ENCODE assay signal across 19 cellular contexts in genomic region chr2:177483531-177483930, GRCh38.
DNase-seq lines count a peak whose midpoint lies in the region; ATAC-seq, FAIRE-seq and TF ChIP-seq lines count a peak whose summit lies in the region.
"Had no signal": no experiment of that assay in that cellular context is flagged by ENCODE, and none has a peak within 500 bp of the region (broad histone marks: within the 10 kb centered on the region; RNA-seq: fewer than 3 reads in every experiment).

No MANE protein-coding gene starts in this region.

- ATAC-seq in HepG2 (no peak), right lobe of liver (no peak), memory B cell (ENCODE audit: low read depth) (no peak)
- ATAC-seq in activated T-helper 17 cell treated with anti-CD3 and anti-CD28 coated beads, Interleukin-2, amount 50 U/mL, for 72 hours (replicated peaks): no peak
- ATAC-seq: GM23338 had no signal

- H3K4me3 ChIP-seq in HepG2 (replicated peaks in 1 of 3; ENCODE audit: insufficient read depth in 1 of 3, low read depth in 2 of 3, low read length in 3 of 3): no peak overlapping the region
- no peak overlapping the region for H3K4me3 ChIP-seq in right lobe of liver
- no peak overlapping the region for H3K4me3 ChIP-seq in Caco-2 (ENCODE audit: low read depth, low read length)
- H3K4me3 ChIP-seq: GM23338 had no signal

- H3K9me3 ChIP-seq in HepG2 (ENCODE audit: low read length) (no peaks in the 10 kb centered on the region), right lobe of liver (no peaks in the 10 kb centered on the region), Caco-2 (no peaks in the 10 kb centered on the region; the same call in 1 of the 2 replicates)
- H3K9me3 ChIP-seq: BE2C had no signal

- no peak for FAIRE-seq in HepG2 (lab: Jason Lieb, UNC)
- FAIRE-seq: D721Med, GM12892, GM18507, H54 had no signal

- no peak overlapping the region for H3K27ac ChIP-seq in HepG2 (ENCODE audit: extremely low read length, insufficient read depth, low read length)
- H3K27ac ChIP-seq in right lobe of liver: no peak overlapping the region

- BruUV-seq in HepG2 (replicated peaks; lab: Mats Ljungman, UMichigan) (no TSS peak), Caco-2 (replicated peaks; lab: Mats Ljungman, UMichigan) (no TSS peak)

- no peak overlapping the region for H3K4me3 Mint-ChIP-seq in activated T-helper 17 cell treated with anti-CD3 and anti-CD28 coated beads, Interleukin-2, amount 50 U/mL, for 72 hours
- no peak overlapping the region for H3K4me3 Mint-ChIP-seq in memory B cell
- H3K4me3 Mint-ChIP-seq in Caco-2 (ENCODE audit: unreplicated experiment): no peak overlapping the region
- H3K4me3 Mint-ChIP-seq: CD4-positive, CD25-positive, alpha-beta regulatory T cell; CD8-positive, alpha-beta memory T cell; GM23338 had no signal

- no peak for TF ChIP-seq EP300 in HepG2 (IDR thresholded peaks at IDR 0.05; ENCODE audit: low read depth in 2 of 2, low read length in 2 of 2)
- no peak for TF ChIP-seq EP300 in HepG2 (CRISPR knock-in tag; IDR thresholded peaks at IDR 0.05; ENCODE audit: borderline replicate concordance)

- CTCF ChIA-PET in HepG2 (lab: Yijun Ruan, JAX; ENCODE audit: low intra/inter-chr PET ratio, low total read pairs) (no interaction called here), Caco-2 (lab: Charles Lee) (no interaction called here)

- peaks cover 45% of the 10 kb centered on the region for H3K36me3 Mint-ChIP-seq in activated T-helper 17 cell treated with anti-CD3 and anti-CD28 coated beads, Interleukin-2, amount 50 U/mL, for 72 hours (ENCODE audit: low read depth)
- H3K36me3 Mint-ChIP-seq in memory B cell: peaks cover 24% of the 10 kb centered on the region
- peaks cover 42% of the 10 kb centered on the region for H3K36me3 Mint-ChIP-seq in Caco-2 (ENCODE audit: insufficient read depth, unreplicated experiment)

- H3K4me1 ChIP-seq in HepG2 (ENCODE audit: insufficient read depth, low read length): no peaks in the 10 kb centered on the region
- H3K4me1 ChIP-seq in right lobe of liver: no peaks in the 10 kb centered on the region
- no peaks in the 10 kb centered on the region for H3K4me1 ChIP-seq in Caco-2
- H3K4me1 ChIP-seq: BE2C had no signal

- no peak for DNase-seq in HepG2 (ENCODE audit: low spot score)
- no peak for DNase-seq in right lobe of liver
- DNase-seq in memory B cell (ENCODE audit: low spot score in 2 of 2): no peak
- no peak for DNase-seq in NCI-H1048 (lab: John Stamatoyannopoulos, UW)
- no peak for DNase-seq in iPS-NIHi11 (ENCODE audit: low spot score)
- no peak for DNase-seq in Caco-2
- DNase-seq: ACHN; BE2C; C1 segment of cervical spinal cord; CD4-positive, CD25-positive, alpha-beta regulatory T cell; CD8-positive, alpha-beta memory T cell; COR-L47; HCEC 1CT had no signal

- TF ChIP-seq CTCF in HepG2 (CRISPR knock-in tag; IDR thresholded peaks at IDR 0.05) (no peak), right lobe of liver (IDR thresholded peaks at IDR 0.05) (no peak), Caco-2 (IDR thresholded peaks at IDR 0.05; ENCODE audit: insufficient read depth in 1 of 2, low read depth in 1 of 2, low read length in 1 of 2, severe bottlenecking in 1 of 2, unreplicated experiment in 1 of 2) (no peak)

- H4K20me1 ChIP-seq in HepG2 (ENCODE audit: insufficient read depth, low read length): no peaks in the 10 kb centered on the region; the same call in 1 of the 2 replicates

- TF ChIP-seq POLR2A in HepG2 (IDR thresholded peaks at IDR 0.05; ENCODE audit: insufficient read depth in 1 of 2, low read depth in 2 of 2, low read length in 2 of 2) (no peak), right lobe of liver (IDR thresholded peaks at IDR 0.05) (no peak)

- no peaks in the 10 kb centered on the region for H3K4me1 Mint-ChIP-seq in activated T-helper 17 cell treated with anti-CD3 and anti-CD28 coated beads, Interleukin-2, amount 50 U/mL, for 72 hours
- no peaks in the 10 kb centered on the region for H3K4me1 Mint-ChIP-seq in memory B cell
- H3K4me1 Mint-ChIP-seq in Caco-2 (ENCODE audit: low read depth, unreplicated experiment): no peaks in the 10 kb centered on the region
- H3K4me1 Mint-ChIP-seq: CD8-positive, alpha-beta memory T cell; GM23338 had no signal

- H3K27me3 ChIP-seq in HepG2 (ENCODE audit: control insufficient read depth in 1 of 2, insufficient read depth in 2 of 2, low read length in 2 of 2) (no peaks in the 10 kb centered on the region), right lobe of liver (no peaks in the 10 kb centered on the region), Caco-2 (replicated peaks; ENCODE audit: control insufficient read depth, insufficient read depth, low read length) (no peaks in the 10 kb centered on the region)
- H3K27me3 ChIP-seq: BE2C had no signal

- H3K9me3 Mint-ChIP-seq in activated T-helper 17 cell treated with anti-CD3 and anti-CD28 coated beads, Interleukin-2, amount 50 U/mL, for 72 hours: peaks cover 3% of the 10 kb centered on the region
- H3K9me3 Mint-ChIP-seq in memory B cell (peaks cover 2% of the 10 kb centered on the region), Caco-2 (ENCODE audit: unreplicated experiment) (peaks cover 3% of the 10 kb centered on the region)
- H3K9me3 Mint-ChIP-seq: GM23338 had no signal

- WGBS in HepG2 (ENCODE audit: low lambda C conversion rate): 97% methylated on average over 2 of the region's 2 CpGs
- WGBS in right lobe of liver (ENCODE audit: insufficient coverage, low coverage, low lambda C conversion rate, missing lambda C conversion rate): 86% methylated on average over 2 of the region's 2 CpGs

- intact Hi-C loops in HepG2 (cut with micrococcal nuclease; ENCODE audit: unreplicated experiment): no loop called here
- intact Hi-C loops in right lobe of liver (cut with DNase I): no loop called here
- intact Hi-C loops in Caco-2 (cut with micrococcal nuclease; ENCODE audit: unreplicated experiment): no loop called here

- H3K9ac ChIP-seq in HepG2 (ENCODE audit: insufficient read depth, low read depth, low read length): no peak overlapping the region

- H3K27me3 Mint-ChIP-seq in activated T-helper 17 cell treated with anti-CD3 and anti-CD28 coated beads, Interleukin-2, amount 50 U/mL, for 72 hours: no peaks in the 10 kb centered on the region
- H3K27me3 Mint-ChIP-seq in memory B cell (no peaks in the 10 kb centered on the region), Caco-2 (ENCODE audit: insufficient read depth, unreplicated experiment) (no peaks in the 10 kb centered on the region)
- H3K27me3 Mint-ChIP-seq: CD4-positive, CD25-positive, alpha-beta regulatory T cell; CD8-positive, alpha-beta memory T cell had no signal

- no peaks in the 10 kb centered on the region for H3K79me2 ChIP-seq in HepG2 (ENCODE audit: insufficient read depth, low read length)

- POLR2A ChIA-PET in HepG2 (lab: Yijun Ruan, JAX) (no interaction called here), Caco-2 (lab: Charles Lee) (no interaction called here)

- no peak overlapping the region for H3K4me2 ChIP-seq in HepG2 (ENCODE audit: low read depth, low read length)
- H3K4me2 ChIP-seq: GM23338 had no signal

- no peak overlapping the region for H2AFZ ChIP-seq in HepG2 (ENCODE audit: low read length)
- H2AFZ ChIP-seq: GM23338 had no signal

- peak overlapping the region; percentile 35 for H3K27ac Mint-ChIP-seq in activated T-helper 17 cell treated with anti-CD3 and anti-CD28 coated beads, Interleukin-2, amount 50 U/mL, for 72 hours
- H3K27ac Mint-ChIP-seq in memory B cell (peak overlapping the region; percentile 43), Caco-2 (ENCODE audit: unreplicated experiment) (no peak overlapping the region)
- H3K27ac Mint-ChIP-seq: CD4-positive, CD25-positive, alpha-beta regulatory T cell; GM23338 had no signal

- TF ChIP-seq RAD21 in HepG2 (CRISPR knock-in tag; IDR thresholded peaks at IDR 0.05): no peak

- H3K36me3 ChIP-seq in HepG2 (replicated peaks in 1 of 2; ENCODE audit: control insufficient read depth in 1 of 2, insufficient read depth in 2 of 2, low read length in 2 of 2) (peaks cover 5 to 43% of the 10 kb centered on the region in 2 experiments), right lobe of liver (peaks cover 0 to 4% (median 1%) of the 10 kb centered on the region in 4 donors), Caco-2 (ENCODE audit: control insufficient read depth, insufficient read depth, low read length) (no peaks in the 10 kb centered on the region; the same call in 1 of the 2 replicates)
- H3K36me3 ChIP-seq: BE2C had no signal

- in situ Hi-C loops in HepG2 (cut with HindIII; ENCODE audit: extremely low pct_ligation_motif_present, low pct_unique_long_range_greater_than_20kb): no loop called here

TF ChIP-seq in HepG2, 621 proteins besides CTCF, POLR2A, EP300 and RAD21:
- TF ChIP-seq ZNF20 (CRISPR knock-in tag; IDR thresholded peaks at IDR 0.05) (no peak), MAFF (IDR thresholded peaks at IDR 0.05; ENCODE audit: low read depth, low read length) (peak; percentile 68), CSRNP2 (CRISPR knock-in tag; conservative IDR thresholded peaks at IDR 0.05; ENCODE audit: low read depth) (no peak), MAFK (conservative IDR thresholded peaks at IDR 0.05 in 1 of 2, IDR thresholded peaks at IDR 0.05 in 1 of 2; ENCODE audit: low read length in 2 of 2) (peak; percentile 58 to 79; a peak in 3 of 4 replicates)
